ENCODE assay signal across 35 cellular contexts in genomic region chr1:37853157-37853556, GRCh38. TPM values are rescaled to one million over a fixed set of nuclear protein-coding genes. Genes with fewer than 3 reads are reported as not detected.
DNase-seq lines count a peak whose midpoint lies in the region; ATAC-seq, FAIRE-seq and TF ChIP-seq lines count a peak whose summit lies in the region.
"Had no signal": no experiment of that assay in that cellular context is flagged by ENCODE, and none has a peak within 500 bp of the region (broad histone marks: within the 10 kb centered on the region; RNA-seq: fewer than 3 reads in every experiment).

No MANE protein-coding gene starts in this region.

- no peak for FAIRE-seq in GM19239 (lab: Jason Lieb, UNC)
- FAIRE-seq: H54, pancreas, TTC549, urothelium cell line had no signal

- POLR2A ChIA-PET in activated CD4-positive, alpha-beta T cell treated with anti-CD3 and anti-CD28 coated beads for 36 hours (lab: Charles Lee): no interaction called here
- POLR2A ChIA-PET in Caco-2 (lab: Charles Lee): no interaction called here
- POLR2A ChIA-PET in naive thymus-derived CD4-positive, alpha-beta T cell (lab: Charles Lee): no interaction called here

- ATAC-seq in activated CD4-positive, alpha-beta T cell treated with anti-CD3 and anti-CD28 coated beads for 36 hours: no peak
- no peak for ATAC-seq in activated T-helper 17 cell treated with anti-CD3 and anti-CD28 coated beads, Interleukin-2, amount 50 U/mL, for 72 hours (replicated peaks)
- no peak for ATAC-seq in naive thymus-derived CD4-positive, alpha-beta T cell
- ATAC-seq: left cardiac atrium; mucosa of descending colon; pancreas; PC-3; Right ventricle myocardium inferior; stimulated activated naive CD8-positive, alpha-beta T cell treated with anti-CD3 and anti-CD28 coated beads, Interleukin-15, Interleukin-2, amounts not matched to agents 100 U/mL and 50 U/mL, for 24 hours had no signal

- BruUV-seq in Caco-2 (replicated peaks; lab: Mats Ljungman, UMichigan): no TSS peak

- H3K27ac ChIP-seq in naive thymus-derived CD4-positive, alpha-beta T cell (ENCODE audit: low read depth, low read length): no peak overlapping the region
- H3K27ac ChIP-seq: 22Rv1, ascending aorta, C4-2B, cardiac muscle cell, colonic mucosa, pancreas, thoracic aorta had no signal

- DNase-seq in activated CD4-positive, alpha-beta T cell treated with anti-CD3 and anti-CD28 coated beads, Interleukin-2, amount 10 ng/mL, durations not matched to agents 24 days and 14 days: no peak
- DNase-seq in activated CD4-positive, alpha-beta T cell treated with anti-CD3 and anti-CD28 coated beads for 36 hours: no peak
- DNase-seq in Caco-2: no peak
- DNase-seq in naive thymus-derived CD4-positive, alpha-beta T cell: no peak
- no peak for DNase-seq in GM19239 (ENCODE audit: insufficient read length, low spot score)
- DNase-seq in NCI-H446 (lab: John Stamatoyannopoulos, UW): no peak
- no peak for DNase-seq in cardiac septum (ENCODE audit: low spot score)
- DNase-seq: activated CD4-positive, alpha-beta T cell treated with anti-CD3 and anti-CD28 coated beads, Interleukin-2, amount 50 U/mL, for 48 hours; activated naive CD4-positive, alpha-beta T cell treated with anti-CD3 and anti-CD28 coated beads, Interleukin-2, amount 10 ng/mL, durations not matched to agents 7 days and 5 days; colonic mucosa; effector memory CD4-positive, alpha-beta T cell; hypothalamus; KG1; left cardiac atrium; MM.1S; mucosa of descending colon; NCI-H1930; NCI-H524 treated with DMSO at 0.1 percent for 48 hours; nephron progenitor cell; pancreas; PC-3; SK-N-SH; stimulated activated naive CD8-positive, alpha-beta T cell treated with anti-CD3 and anti-CD28 coated beads, Interleukin-15, Interleukin-2, amounts not matched to agents 100 U/mL and 50 U/mL, for 24 hours had no signal

- H3K36me3 ChIP-seq in Caco-2 (ENCODE audit: control insufficient read depth, insufficient read depth, low read length): no peaks in the 10 kb centered on the region
- H3K36me3 ChIP-seq in naive thymus-derived CD4-positive, alpha-beta T cell (ENCODE audit: control insufficient read depth in 2 of 3, insufficient read depth in 3 of 3, low read length in 3 of 3): peaks cover 0 to 12% (median 7%) of the 10 kb centered on the region in 3 experiments
- H3K36me3 ChIP-seq: cardiac muscle cell, colonic mucosa, pancreas had no signal

- TF ChIP-seq CTCF in Caco-2 (IDR thresholded peaks at IDR 0.05; ENCODE audit: insufficient read depth in 1 of 2, low read depth in 1 of 2, low read length in 1 of 2, severe bottlenecking in 1 of 2, unreplicated experiment in 1 of 2): no peak

- H3K4me1 Mint-ChIP-seq in activated CD4-positive, alpha-beta T cell treated with anti-CD3 and anti-CD28 coated beads, Interleukin-2, amount 10 ng/mL, durations not matched to agents 24 days and 14 days: peaks cover 28% of the 10 kb centered on the region
- H3K4me1 Mint-ChIP-seq in activated CD4-positive, alpha-beta T cell treated with anti-CD3 and anti-CD28 coated beads for 36 hours: peaks cover 47% of the 10 kb centered on the region
- H3K4me1 Mint-ChIP-seq in Caco-2 (ENCODE audit: low read depth, unreplicated experiment): peaks cover 6% of the 10 kb centered on the region
- peaks cover 27% of the 10 kb centered on the region for H3K4me1 Mint-ChIP-seq in activated T-helper 17 cell treated with anti-CD3 and anti-CD28 coated beads, Interleukin-2, amount 50 U/mL, for 72 hours
- H3K4me1 Mint-ChIP-seq in naive thymus-derived CD4-positive, alpha-beta T cell: peaks cover 32 to 61% (median 55%) of the 10 kb centered on the region in 7 donors

- no peaks in the 10 kb centered on the region for H3K27me3 Mint-ChIP-seq in activated CD4-positive, alpha-beta T cell treated with anti-CD3 and anti-CD28 coated beads, Interleukin-2, amount 10 ng/mL, durations not matched to agents 24 days and 14 days
- no peaks in the 10 kb centered on the region for H3K27me3 Mint-ChIP-seq in activated CD4-positive, alpha-beta T cell treated with anti-CD3 and anti-CD28 coated beads for 36 hours
- no peaks in the 10 kb centered on the region for H3K27me3 Mint-ChIP-seq in Caco-2 (ENCODE audit: insufficient read depth, unreplicated experiment)
- no peaks in the 10 kb centered on the region for H3K27me3 Mint-ChIP-seq in activated T-helper 17 cell treated with anti-CD3 and anti-CD28 coated beads, Interleukin-2, amount 50 U/mL, for 72 hours
- H3K27me3 Mint-ChIP-seq in naive thymus-derived CD4-positive, alpha-beta T cell: no peaks in the 10 kb centered on the region
- H3K27me3 Mint-ChIP-seq: activated naive CD4-positive, alpha-beta T cell treated with anti-CD3 and anti-CD28 coated beads, Interleukin-2, amount 10 ng/mL, durations not matched to agents 7 days and 5 days had no signal

- H3K9me3 ChIP-seq in Caco-2: no peaks in the 10 kb centered on the region
- H3K9me3 ChIP-seq in naive thymus-derived CD4-positive, alpha-beta T cell (ENCODE audit: control insufficient read depth in 2 of 3, low read length in 3 of 3): no peaks in the 10 kb centered on the region
- H3K9me3 ChIP-seq: ascending aorta, colonic mucosa, mucosa of descending colon, pancreas, SK-N-SH, thoracic aorta had no signal

- H3K9me3 Mint-ChIP-seq in activated CD4-positive, alpha-beta T cell treated with anti-CD3 and anti-CD28 coated beads, Interleukin-2, amount 10 ng/mL, durations not matched to agents 24 days and 14 days: no peaks in the 10 kb centered on the region
- no peaks in the 10 kb centered on the region for H3K9me3 Mint-ChIP-seq in activated CD4-positive, alpha-beta T cell treated with anti-CD3 and anti-CD28 coated beads for 36 hours (ENCODE audit: low read depth)
- no peaks in the 10 kb centered on the region for H3K9me3 Mint-ChIP-seq in Caco-2 (ENCODE audit: unreplicated experiment)
- H3K9me3 Mint-ChIP-seq in activated T-helper 17 cell treated with anti-CD3 and anti-CD28 coated beads, Interleukin-2, amount 50 U/mL, for 72 hours: no peaks in the 10 kb centered on the region
- H3K9me3 Mint-ChIP-seq in naive thymus-derived CD4-positive, alpha-beta T cell: no peaks in the 10 kb centered on the region
- H3K9me3 Mint-ChIP-seq: activated naive CD4-positive, alpha-beta T cell treated with anti-CD3 and anti-CD28 coated beads, Interleukin-2, amount 10 ng/mL, durations not matched to agents 7 days and 5 days; nephron progenitor cell; T-helper 1 cell treated with Interleukin-12 subunit alpha and Interleukin-12 subunit beta and Interleukin-4 antibody, amounts not matched to agents 30 μg/mL and 1 μg/mL, for 36 hours had no signal

- intact Hi-C loops in activated CD4-positive, alpha-beta T cell treated with anti-CD3 and anti-CD28 coated beads, Interleukin-2, amount 10 ng/mL, durations not matched to agents 24 days and 14 days (cut with micrococcal nuclease): no loop called here
- intact Hi-C loops in activated CD4-positive, alpha-beta T cell treated with anti-CD3 and anti-CD28 coated beads for 36 hours (cut with DNase I, micrococcal nuclease): loop anchor here in 1 of 2 experiments (10.0 kb wide), 1 partner anchor 378 kb away; the partner anchor contains the start of gene ZC3H12A
- intact Hi-C loops in Caco-2 (cut with micrococcal nuclease; ENCODE audit: unreplicated experiment) (no loop called here), cardiac septum (cut with DNase I) (no loop called here)
- intact Hi-C loops in naive thymus-derived CD4-positive, alpha-beta T cell (cut with micrococcal nuclease): no loop called here

- peaks cover 35% of the 10 kb centered on the region for H3K36me3 Mint-ChIP-seq in activated CD4-positive, alpha-beta T cell treated with anti-CD3 and anti-CD28 coated beads, Interleukin-2, amount 10 ng/mL, durations not matched to agents 24 days and 14 days (ENCODE audit: low read depth)
- peaks cover 33% of the 10 kb centered on the region for H3K36me3 Mint-ChIP-seq in activated CD4-positive, alpha-beta T cell treated with anti-CD3 and anti-CD28 coated beads for 36 hours (ENCODE audit: low read depth)
- peaks cover 25% of the 10 kb centered on the region for H3K36me3 Mint-ChIP-seq in Caco-2 (ENCODE audit: insufficient read depth, unreplicated experiment)
- peaks cover 59% of the 10 kb centered on the region for H3K36me3 Mint-ChIP-seq in activated T-helper 17 cell treated with anti-CD3 and anti-CD28 coated beads, Interleukin-2, amount 50 U/mL, for 72 hours (ENCODE audit: low read depth)
- H3K36me3 Mint-ChIP-seq in naive thymus-derived CD4-positive, alpha-beta T cell: peaks cover 7 to 20% (median 17%) of the 10 kb centered on the region in 5 donors

- CTCF ChIA-PET in activated CD4-positive, alpha-beta T cell treated with anti-CD3 and anti-CD28 coated beads for 36 hours (lab: Charles Lee): interaction anchor here (0.9 kb wide), 1 partner anchor 30 kb away, joined by 3 read pairs; no protein-coding TSS in a partner anchor
- CTCF ChIA-PET in Caco-2 (lab: Charles Lee): no interaction called here
- CTCF ChIA-PET in naive thymus-derived CD4-positive, alpha-beta T cell (lab: Charles Lee): no interaction called here

- no peak overlapping the region for H3K4me3 ChIP-seq in Caco-2 (ENCODE audit: low read depth, low read length)
- H3K4me3 ChIP-seq in naive thymus-derived CD4-positive, alpha-beta T cell (ENCODE audit: low read length): no peak overlapping the region
- H3K4me3 ChIP-seq: ascending aorta, cardiac muscle cell, colonic mucosa, lung, mucosa of descending colon, pancreas, thoracic aorta had no signal

- peak overlapping the region; percentile 4 for H3K27ac Mint-ChIP-seq in activated CD4-positive, alpha-beta T cell treated with anti-CD3 and anti-CD28 coated beads, Interleukin-2, amount 10 ng/mL, durations not matched to agents 24 days and 14 days
- no peak overlapping the region for H3K27ac Mint-ChIP-seq in activated CD4-positive, alpha-beta T cell treated with anti-CD3 and anti-CD28 coated beads for 36 hours
- peak overlapping the region; percentile 86 for H3K27ac Mint-ChIP-seq in Caco-2 (ENCODE audit: unreplicated experiment)
- H3K27ac Mint-ChIP-seq in activated T-helper 17 cell treated with anti-CD3 and anti-CD28 coated beads, Interleukin-2, amount 50 U/mL, for 72 hours: peak overlapping the region; percentile 16
- H3K27ac Mint-ChIP-seq in naive thymus-derived CD4-positive, alpha-beta T cell: peak overlapping the region in 8 of 9 donors; percentile 2 to 71 (median 59)
- H3K27ac Mint-ChIP-seq: activated naive CD4-positive, alpha-beta T cell treated with anti-CD3 and anti-CD28 coated beads, Interleukin-2, amount 10 ng/mL, durations not matched to agents 7 days and 5 days; nephron progenitor cell; T-helper 1 cell treated with Interleukin-12 subunit alpha and Interleukin-12 subunit beta and Interleukin-4 antibody, amounts not matched to agents 30 μg/mL and 1 μg/mL, for 36 hours had no signal

- H3K4me1 ChIP-seq in Caco-2: peaks cover under 1% of the 10 kb centered on the region; the same call in 1 of the 2 replicates
- H3K4me1 ChIP-seq in naive thymus-derived CD4-positive, alpha-beta T cell (ENCODE audit: control insufficient read depth in 2 of 2, insufficient read depth in 2 of 2, low read length in 2 of 2): peaks cover 17 to 26% of the 10 kb centered on the region in 2 donors
- H3K4me1 ChIP-seq: colonic mucosa had no signal

- no peak overlapping the region for H3K4me3 Mint-ChIP-seq in activated CD4-positive, alpha-beta T cell treated with anti-CD3 and anti-CD28 coated beads, Interleukin-2, amount 10 ng/mL, durations not matched to agents 24 days and 14 days
- no peak overlapping the region for H3K4me3 Mint-ChIP-seq in activated CD4-positive, alpha-beta T cell treated with anti-CD3 and anti-CD28 coated beads for 36 hours
- no peak overlapping the region for H3K4me3 Mint-ChIP-seq in Caco-2 (ENCODE audit: unreplicated experiment)
- peak overlapping the region; percentile 1 for H3K4me3 Mint-ChIP-seq in activated T-helper 17 cell treated with anti-CD3 and anti-CD28 coated beads, Interleukin-2, amount 50 U/mL, for 72 hours
- peak overlapping the region in 4 of 10 donors; percentile 3 to 47 (median 34) for H3K4me3 Mint-ChIP-seq in naive thymus-derived CD4-positive, alpha-beta T cell
- H3K4me3 Mint-ChIP-seq: activated naive CD4-positive, alpha-beta T cell treated with anti-CD3 and anti-CD28 coated beads, Interleukin-2, amount 10 ng/mL, durations not matched to agents 7 days and 5 days; nephron progenitor cell; T-helper 1 cell treated with Interleukin-12 subunit alpha and Interleukin-12 subunit beta and Interleukin-4 antibody, amounts not matched to agents 30 μg/mL and 1 μg/mL, for 36 hours had no signal

- no peaks in the 10 kb centered on the region for H3K27me3 ChIP-seq in Caco-2 (replicated peaks; ENCODE audit: control insufficient read depth, insufficient read depth, low read length)
- no peaks in the 10 kb centered on the region for H3K27me3 ChIP-seq in naive thymus-derived CD4-positive, alpha-beta T cell (ENCODE audit: control insufficient read depth in 2 of 2, insufficient read depth in 2 of 2, low read length in 2 of 2)
- H3K27me3 ChIP-seq: ascending aorta, cardiac muscle cell, colonic mucosa, pancreas had no signal

RNA-seq across cellular contexts. Expression of gene MTF1, which starts 6.2 kb away (rescaled TPM):
- total RNA-seq in activated CD4-positive, alpha-beta T cell treated with anti-CD3 and anti-CD28 coated beads, Interleukin-2, amount 10 ng/mL, durations not matched to agents 24 days and 14 days: 31.2 and 31.6 TPM in 2 replicates
- total RNA-seq in activated CD4-positive, alpha-beta T cell treated with anti-CD3 and anti-CD28 coated beads for 36 hours: 10 to 100 TPM; 16.1 to 23.8 TPM
- 6.4 and 8.4 TPM in 2 replicates for total RNA-seq in Caco-2 (2022)
- total RNA-seq in activated T-helper 17 cell treated with anti-CD3 and anti-CD28 coated beads, Interleukin-2, amount 50 U/mL, for 72 hours: 10 to 100 TPM; 23.5 to 27.2 TPM
- 10 to 100 TPM; 22.9 to 45.2 (median 27.1) TPM for total RNA-seq in naive thymus-derived CD4-positive, alpha-beta T cell
- 10 to 100 TPM; 25.2 to 27.1 TPM for polyA plus RNA-seq in naive thymus-derived CD4-positive, alpha-beta T cell
- 16.0 TPM for total RNA-seq in cardiac septum

RNA-seq across cellular contexts. Expression of gene YRDC, which starts 45.1 kb away (rescaled TPM):
- total RNA-seq in activated CD4-positive, alpha-beta T cell treated with anti-CD3 and anti-CD28 coated beads, Interleukin-2, amount 10 ng/mL, durations not matched to agents 24 days and 14 days: 69.9 and 76.1 TPM in 2 replicates
- 10 to 100 TPM; 22.9 to 36.3 TPM for total RNA-seq in activated CD4-positive, alpha-beta T cell treated with anti-CD3 and anti-CD28 coated beads for 36 hours
- total RNA-seq in Caco-2 (2022) (10.3 and 10.7 TPM in 2 replicates), cardiac septum (6.3 TPM)
- total RNA-seq in activated T-helper 17 cell treated with anti-CD3 and anti-CD28 coated beads, Interleukin-2, amount 50 U/mL, for 72 hours: 10 to 100 TPM; 20.1 to 48.3 TPM
- 10 to 100 TPM; 13.1 to 30.6 (median 22.3) TPM for total RNA-seq in naive thymus-derived CD4-positive, alpha-beta T cell
- polyA plus RNA-seq in naive thymus-derived CD4-positive, alpha-beta T cell: 10 to 100 TPM; 13.4 to 17.0 TPM

RNA-seq across cellular contexts. Expression of gene C1orf122, which starts 45.6 kb away (rescaled TPM):
- 26.4 and 26.7 TPM in 2 replicates for total RNA-seq in activated CD4-positive, alpha-beta T cell treated with anti-CD3 and anti-CD28 coated beads, Interleukin-2, amount 10 ng/mL, durations not matched to agents 24 days and 14 days
- total RNA-seq in activated CD4-positive, alpha-beta T cell treated with anti-CD3 and anti-CD28 coated beads for 36 hours: 10 to 100 TPM; 10.8 to 17.9 TPM
- total RNA-seq in Caco-2 (2022) (37.7 and 41.0 TPM in 2 replicates), cardiac septum (52.1 TPM)
- total RNA-seq in activated T-helper 17 cell treated with anti-CD3 and anti-CD28 coated beads, Interleukin-2, amount 50 U/mL, for 72 hours: 10 to 100 TPM; 17.7 to 29.4 TPM
- 10 to 100 TPM; 11.4 to 20.6 (median 11.7) TPM for total RNA-seq in naive thymus-derived CD4-positive, alpha-beta T cell
- polyA plus RNA-seq in naive thymus-derived CD4-positive, alpha-beta T cell: 10 to 100 TPM; 24.8 to 26.4 TPM

RNA-seq across cellular contexts. Expression of gene MANEAL, which starts 59.5 kb away (rescaled TPM):
- total RNA-seq in activated CD4-positive, alpha-beta T cell treated with anti-CD3 and anti-CD28 coated beads, Interleukin-2, amount 10 ng/mL, durations not matched to agents 24 days and 14 days: 2.7 and 3.1 TPM in 2 replicates
- total RNA-seq in activated CD4-positive, alpha-beta T cell treated with anti-CD3 and anti-CD28 coated beads for 36 hours: 1 to 10 TPM; 1.0 TPM
- 24.8 and 25.9 TPM in 2 replicates for total RNA-seq in Caco-2 (2022)
- 1 to 10 TPM; 3.0 to 5.2 TPM for total RNA-seq in activated T-helper 17 cell treated with anti-CD3 and anti-CD28 coated beads, Interleukin-2, amount 50 U/mL, for 72 hours
- total RNA-seq in naive thymus-derived CD4-positive, alpha-beta T cell: 1 to 10 TPM in 4 of 5 experiments, under 1 TPM in 1; 0.66 to 2.1 (median 1.1) TPM
- polyA plus RNA-seq in naive thymus-derived CD4-positive, alpha-beta T cell: 1 to 10 TPM in 1 of 2 donors, under 1 TPM in 1; 0.48 to 1.6 TPM
- total RNA-seq in cardiac septum: 2.1 TPM
